In the genomic region with DNA sequence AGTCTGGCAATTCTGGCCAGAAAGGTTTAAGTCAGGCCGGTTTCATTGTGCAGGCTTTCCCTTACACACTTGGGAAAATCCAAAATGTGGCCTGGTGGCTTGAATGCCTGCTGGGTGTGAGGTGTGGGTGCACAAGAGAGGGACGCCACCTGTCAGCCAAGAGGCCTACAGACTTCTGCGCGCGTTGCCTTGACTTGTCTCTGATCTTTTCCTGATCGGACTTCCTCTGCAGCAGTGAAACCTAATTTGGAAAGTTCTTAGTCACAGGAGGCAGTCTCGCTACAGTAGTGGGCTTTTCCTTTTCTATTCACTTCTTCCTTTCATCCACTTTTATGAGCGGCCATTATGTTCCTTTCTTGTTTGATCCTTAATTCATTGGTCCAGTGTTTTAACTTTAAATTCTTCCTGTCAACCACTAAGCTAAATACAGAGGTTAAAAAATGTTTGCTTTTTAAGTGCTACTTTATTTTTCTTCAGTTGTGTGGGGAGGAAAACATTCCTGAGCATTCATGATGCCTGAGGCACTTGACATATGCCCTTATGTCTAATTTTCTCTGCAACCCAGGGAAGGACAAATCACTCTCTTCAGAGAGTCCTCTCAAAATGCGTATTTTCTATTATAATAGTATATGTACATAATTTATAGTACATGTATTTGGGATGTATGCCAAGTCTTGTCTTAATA, we compare ENCODE assay signal across 12 cellular contexts.
DNase-seq lines count a peak whose midpoint lies in the region; ATAC-seq, FAIRE-seq and TF ChIP-seq lines count a peak whose summit lies in the region.
"Had no signal": no experiment of that assay in that cellular context is flagged by ENCODE, and none has a peak within 500 bp of the region (broad histone marks: within the 10 kb centered on the region; RNA-seq: fewer than 3 reads in every experiment).

No MANE protein-coding gene starts in this region.

- in situ Hi-C loops in GM13976 (cut with MboI; ENCODE audit: low sequenced_read_pairs, unreplicated experiment), result no loop called here

- H3K27me3 ChIP-seq in body of pancreas, result no peaks in the 10 kb centered on the region
- no peaks in the 10 kb centered on the region for H3K27me3 ChIP-seq in pancreas

- ATAC-seq in GM18498 (IDR thresholded peaks at IDR 0.05; ENCODE audit: unreplicated experiment), result peak; percentile 63
- peak; percentile 67 for ATAC-seq in HG02678 (IDR thresholded peaks at IDR 0.05; ENCODE audit: unreplicated experiment)
- no peak for ATAC-seq in body of pancreas
- no peak for ATAC-seq in pancreas
- ATAC-seq in GM18858 (IDR thresholded peaks at IDR 0.05; ENCODE audit: unreplicated experiment), result no peak
- ATAC-seq: CD8-positive, alpha-beta T cell had no signal

- DNase-seq in body of pancreas (no peak), pancreas (no peak), GM13976 (ENCODE audit: low spot score) (no peak), hepatic stellate cell (ENCODE audit: low spot score) (no peak)
- DNase-seq in activated CD4-positive, CD25-positive, alpha-beta regulatory T cell (lab: John Stamatoyannopoulos, UW), result no peak
- DNase-seq: CD8-positive, alpha-beta T cell; Kasumi-1; NCI-H226 had no signal

- TF ChIP-seq CTCF in body of pancreas (IDR thresholded peaks at IDR 0.05), result no peak
- no peak for TF ChIP-seq CTCF in pancreas (IDR thresholded peaks at IDR 0.05)
- no peak for TF ChIP-seq CTCF in GM13976 (IDR thresholded peaks at IDR 0.05; ENCODE audit: borderline replicate concordance, control extremely low read depth, extremely low read depth, insufficient read depth, missing control alignments)

- no peak for FAIRE-seq in pancreas (lab: Jason Lieb, UNC)
- FAIRE-seq: TTC549 had no signal

- H3K27ac ChIP-seq in body of pancreas (peak overlapping the region in 3 of 4 donors; percentile 60 to 82 (median 73)), pancreas (peak overlapping the region; percentile 7 to 80 (median 54))

- no peaks in the 10 kb centered on the region for H3K36me3 ChIP-seq in body of pancreas (replicated peaks in 1 of 2; ENCODE audit: insufficient read depth in 1 of 2, low read depth in 2 of 2)
- no peaks in the 10 kb centered on the region for H3K36me3 ChIP-seq in pancreas

- H3K9me3 ChIP-seq in body of pancreas, result no peaks in the 10 kb centered on the region
- no peaks in the 10 kb centered on the region for H3K9me3 ChIP-seq in pancreas

- WGBS in body of pancreas, 2 donors, result 82 to 86% methylated on average over 9 of the region's 9 CpGs
- 88 to 92% methylated on average over 9 of the region's 9 CpGs for WGBS in pancreas, 2 donors

- intact Hi-C loops in body of pancreas (cut with DNase I) (no loop called here), pancreas (cut with DNase I) (no loop called here)

- H3K4me3 ChIP-seq in body of pancreas (no peak overlapping the region), pancreas (no peak overlapping the region)

- TF ChIP-seq POLR2A in body of pancreas (IDR thresholded peaks at IDR 0.05), result no peak

- peaks cover 50% of the 10 kb centered on the region for H3K4me1 ChIP-seq in body of pancreas
- peaks cover 14 to 30% (median 23%) of the 10 kb centered on the region in 3 donors for H3K4me1 ChIP-seq in pancreas

Comparison
In these comparisons a context has a peak if more than half of its experiments do, and no peak if none do; other contexts are left out.
1. ATAC-seq: peak in GM18498 (single experiment) and HG02678 (single experiment); none in body of pancreas (single experiment), pancreas (0 of 4) and GM18858 (single experiment).